Comparison of ENCODE assay signal across 24 cellular contexts in genomic region chr7:103597606-103598005, GRCh38.
DNase-seq lines count a peak whose midpoint lies in the region; ATAC-seq, FAIRE-seq and TF ChIP-seq lines count a peak whose summit lies in the region.
"Had no signal": no experiment of that assay in that cellular context is flagged by ENCODE, and none has a peak within 500 bp of the region (broad histone marks: within the 10 kb centered on the region; RNA-seq: fewer than 3 reads in every experiment).

No MANE protein-coding gene starts in this region.

- no peak overlapping the region for H3K23ac ChIP-seq in IMR-90 (ENCODE audit: low read depth, low read length)

- no peak overlapping the region for H2BK120ac ChIP-seq in IMR-90 (ENCODE audit: low read depth, low read length)

- no peak overlapping the region for H2AK9ac ChIP-seq in IMR-90 (replicated peaks; ENCODE audit: low read depth, low read length, poor library complexity)

- CTCF ChIA-PET in IMR-90 (lab: Yijun Ruan, JAX) (no interaction called here), endothelial cell of umbilical vein (lab: Charles Lee) (interaction anchor here (1.2 kb wide), 1 partner anchor 11 kb away, joined by 3 read pairs; no protein-coding TSS in a partner anchor)
- CTCF ChIA-PET in CD4-positive, alpha-beta T cell (lab: Charles Lee), result no interaction called here

- dilution Hi-C loops in IMR-90 (cut with HindIII; ENCODE audit: low sequenced_read_pairs, unreplicated experiment) (no loop called here), endothelial cell of umbilical vein (cut with MboI; ENCODE audit: extremely low pct_ligation_motif_present, low sequenced_read_pairs) (no loop called here)

- no peaks in the 10 kb centered on the region for H3K9me3 ChIP-seq in IMR-90 (ENCODE audit: control insufficient read depth, insufficient read depth, low read length)
- no peaks in the 10 kb centered on the region for H3K9me3 ChIP-seq in endothelial cell of umbilical vein (replicated peaks; ENCODE audit: control insufficient read depth, insufficient read depth, low read length)
- no peaks in the 10 kb centered on the region for H3K9me3 ChIP-seq in CD4-positive, alpha-beta T cell (ENCODE audit: control insufficient read depth, low read length)
- H3K9me3 ChIP-seq: BE2C; BLaER1 treated with 17β-estradiol and CSF1 and Interleukin-3, amounts not matched to agents 10 nM and 100 nM had no signal

- no peak overlapping the region for H3K4me3 Mint-ChIP-seq in CD4-positive, alpha-beta T cell
- H3K4me3 Mint-ChIP-seq: CD14-positive monocyte; CD4-positive, alpha-beta memory T cell had no signal

- no peaks in the 10 kb centered on the region for H3K36me3 ChIP-seq in IMR-90 (ENCODE audit: control insufficient read depth, insufficient read depth, low read length)
- no peaks in the 10 kb centered on the region for H3K36me3 ChIP-seq in endothelial cell of umbilical vein (ENCODE audit: control insufficient read depth in 2 of 2, extremely low read depth in 1 of 2, insufficient read depth in 2 of 2, low read length in 2 of 2)
- H3K36me3 ChIP-seq: BLaER1 treated with 17β-estradiol and CSF1 and Interleukin-3, amounts not matched to agents 10 nM and 100 nM had no signal

- intact Hi-C loops in IMR-90 (cut with micrococcal nuclease) (no loop called here), endothelial cell of umbilical vein (cut with micrococcal nuclease) (no loop called here)
- intact Hi-C loops in CD4-positive, alpha-beta T cell (cut with DNase I, micrococcal nuclease), result no loop called here

- no peak overlapping the region for H2BK20ac ChIP-seq in IMR-90 (ENCODE audit: low read depth, low read length)

- H3K4me1 ChIP-seq in IMR-90 (ENCODE audit: control insufficient read depth, insufficient read depth, low read length) (peaks cover 2% of the 10 kb centered on the region; the same call in 1 of the 2 replicates), endothelial cell of umbilical vein (ENCODE audit: control insufficient read depth, extremely low read depth, insufficient read depth, low read length) (peaks cover 16% of the 10 kb centered on the region)
- H3K4me1 ChIP-seq: BLaER1 treated with 17β-estradiol and CSF1 and Interleukin-3, amounts not matched to agents 10 nM and 100 nM had no signal

- POLR2A ChIA-PET in IMR-90 (lab: Charles Lee; ENCODE audit: unreplicated experiment), result no interaction called here
- POLR2A ChIA-PET in endothelial cell of umbilical vein (lab: Charles Lee), result no interaction called here
- POLR2A ChIA-PET in CD4-positive, alpha-beta T cell (lab: Charles Lee), result no interaction called here

- H4K5ac ChIP-seq in IMR-90 (ENCODE audit: low read depth, low read length), result no peak overlapping the region

- H2BK5ac ChIP-seq in IMR-90 (ENCODE audit: low read depth, low read length, poor library complexity, severe bottlenecking), result no peak overlapping the region

- FAIRE-seq in endothelial cell of umbilical vein (lab: Jason Lieb, UNC), result peak; percentile 38
- FAIRE-seq: A204.1, GM12878, GM19239, H1 had no signal

- ATAC-seq in IMR-90 (ENCODE audit: low read depth), result no peak
- no peak for ATAC-seq in CD4-positive, alpha-beta T cell (ENCODE audit: poor library complexity)
- ATAC-seq: GM12878, HCT116 had no signal

- H3K56ac ChIP-seq in IMR-90 (ENCODE audit: extremely low read depth, insufficient read depth, low read length), result no peak overlapping the region

- DNase-seq in G401 (ENCODE audit: low spot score) (peak; percentile 32), IMR-90 (no peak), endothelial cell of umbilical vein (ENCODE audit: low read depth, low spot score) (peak; percentile 43), retinal pigment epithelial cell (ENCODE audit: low read depth) (peak; percentile 14), DMS79 (lab: John Stamatoyannopoulos, UW) (no peak), HCEC 1CT (no peak)
- DNase-seq in CD4-positive, alpha-beta T cell, result no peak
- DNase-seq: AML-193; BE2C; Calu3; CD4-positive, alpha-beta memory T cell; COR-L47; DMS53; DND-41; GDM1; H7 had no signal

- H3K4me2 ChIP-seq in IMR-90 (ENCODE audit: low read depth, low read length) (no peak overlapping the region), endothelial cell of umbilical vein (ENCODE audit: insufficient read depth, low read length) (peak overlapping the region; percentile 31)
- H3K4me2 ChIP-seq: BLaER1 treated with 17β-estradiol and CSF1 and Interleukin-3, amounts not matched to agents 10 nM and 100 nM had no signal

- no peaks in the 10 kb centered on the region for H3K9me3 Mint-ChIP-seq in CD4-positive, alpha-beta T cell
- H3K9me3 Mint-ChIP-seq: CD4-positive, alpha-beta memory T cell had no signal

- no peaks in the 10 kb centered on the region for H3K27me3 ChIP-seq in IMR-90 (ENCODE audit: control insufficient read depth, insufficient read depth, low read length)
- H3K27me3 ChIP-seq in endothelial cell of umbilical vein (ENCODE audit: control insufficient read depth in 2 of 2, insufficient read depth in 2 of 2, low read length in 2 of 2), result peaks cover 0 to 3% of the 10 kb centered on the region in 2 experiments
- H3K27me3 ChIP-seq in CD4-positive, alpha-beta T cell (ENCODE audit: control insufficient read depth, insufficient read depth, low read length), result peaks cover 4% of the 10 kb centered on the region
- H3K27me3 ChIP-seq: BE2C; BLaER1 treated with 17β-estradiol and CSF1 and Interleukin-3, amounts not matched to agents 10 nM and 100 nM had no signal

- in situ Hi-C loops in G401 (cut with HindIII; ENCODE audit: low sequenced_read_pairs) (no loop called here), IMR-90 (cut with MboI; ENCODE audit: low sequenced_read_pairs) (no loop called here)

- no peak overlapping the region for H2AFZ ChIP-seq in IMR-90 (replicated peaks; ENCODE audit: low read length, poor library complexity)
- peak overlapping the region; percentile 54 for H2AFZ ChIP-seq in endothelial cell of umbilical vein (ENCODE audit: low read depth, low read length)

- H3K14ac ChIP-seq in IMR-90 (replicated peaks; ENCODE audit: low read depth, low read length), result no peak overlapping the region

- H3K79me2 ChIP-seq in endothelial cell of umbilical vein (ENCODE audit: control insufficient read depth, insufficient read depth, low read length), result no peaks in the 10 kb centered on the region

- TF ChIP-seq POLR2A in IMR-90 (IDR thresholded peaks at IDR 0.05; ENCODE audit: low read depth, low read length) (no peak), endothelial cell of umbilical vein (IDR thresholded peaks at IDR 0.05; ENCODE audit: low read depth, low read length) (no peak)

- no peak overlapping the region for H4K8ac ChIP-seq in IMR-90 (ENCODE audit: low read depth in 2 of 2, low read length in 2 of 2)

- no CpG with 5 or more reads among the region's 2 CpGs for WGBS in IMR-90 (ENCODE audit: extremely low coverage in 2 of 2, insufficient read length in 1 of 2), 2 experiments

- no peak overlapping the region for H3K4ac ChIP-seq in IMR-90 (ENCODE audit: low read depth, low read length)

- no peaks in the 10 kb centered on the region for H4K20me1 ChIP-seq in IMR-90 (ENCODE audit: insufficient read depth, low read length)
- no peaks in the 10 kb centered on the region for H4K20me1 ChIP-seq in endothelial cell of umbilical vein (replicated peaks; ENCODE audit: control insufficient read depth, extremely low read depth, insufficient read depth, low read length)
- H4K20me1 ChIP-seq: BLaER1 treated with 17β-estradiol and CSF1 and Interleukin-3, amounts not matched to agents 10 nM and 100 nM had no signal

- H3K18ac ChIP-seq in IMR-90 (ENCODE audit: low read depth, low read length), result no peak overlapping the region

- H3K9me1 ChIP-seq in IMR-90 (ENCODE audit: insufficient read depth, low read length) (no peaks in the 10 kb centered on the region), endothelial cell of umbilical vein (replicated peaks; ENCODE audit: control insufficient read depth, extremely low read depth, insufficient read depth, low read length) (no peaks in the 10 kb centered on the region)

- H3K27ac ChIP-seq in IMR-90 (ENCODE audit: insufficient read depth, low read length), result no peak overlapping the region
- peak overlapping the region; percentile 18 for H3K27ac ChIP-seq in endothelial cell of umbilical vein (ENCODE audit: insufficient read depth, low read depth, low read length)
- H3K27ac ChIP-seq in CD4-positive, alpha-beta T cell (ENCODE audit: low read depth, low read length), result no peak overlapping the region
- H3K27ac ChIP-seq: 22Rv1; BLaER1 treated with 17β-estradiol and CSF1 and Interleukin-3, amounts not matched to agents 10 nM and 100 nM had no signal

- H4K91ac ChIP-seq in IMR-90 (ENCODE audit: insufficient read depth, low read depth, low read length), result no peak overlapping the region

- no peak overlapping the region for H3K9ac ChIP-seq in IMR-90 (ENCODE audit: low read depth, low read length)
- no peak overlapping the region for H3K9ac ChIP-seq in endothelial cell of umbilical vein (replicated peaks; ENCODE audit: extremely low read depth, insufficient read depth, low read length)
- H3K9ac ChIP-seq: BLaER1 treated with 17β-estradiol and CSF1 and Interleukin-3, amounts not matched to agents 10 nM and 100 nM had no signal

- TF ChIP-seq CTCF in IMR-90 (conservative IDR thresholded peaks at IDR 0.05; ENCODE audit: low read depth, low read length) (no peak), endothelial cell of umbilical vein (IDR thresholded peaks at IDR 0.05; ENCODE audit: extremely low read depth in 1 of 2, insufficient read depth in 1 of 2, low read depth in 1 of 2, low read length in 2 of 2) (no peak), retinal pigment epithelial cell (conservative IDR thresholded peaks at IDR 0.05; ENCODE audit: low read depth, low read length) (no peak)
- TF ChIP-seq CTCF in CD4-positive, alpha-beta T cell (IDR thresholded peaks at IDR 0.05), result no peak

- TF ChIP-seq RAD21 in IMR-90 (IDR thresholded peaks at IDR 0.05; ENCODE audit: low read length), result no peak

- H2AK5ac ChIP-seq in IMR-90 (ENCODE audit: low read depth, low read length), result no peak overlapping the region

- no peaks in the 10 kb centered on the region for H3K4me1 Mint-ChIP-seq in CD4-positive, alpha-beta T cell (ENCODE audit: low read depth)
- H3K4me1 Mint-ChIP-seq: CD14-positive monocyte; CD4-positive, alpha-beta memory T cell had no signal

- no peaks in the 10 kb centered on the region for H3K79me1 ChIP-seq in IMR-90 (ENCODE audit: low read depth in 1 of 2, low read length in 2 of 2)

- BruUV-seq in IMR-90 (replicated peaks; lab: Mats Ljungman, UMichigan) (no TSS peak), endothelial cell of umbilical vein (replicated peaks; lab: Mats Ljungman, UMichigan) (no TSS peak)

- no peak overlapping the region for H3K27ac Mint-ChIP-seq in CD4-positive, alpha-beta T cell
- H3K27ac Mint-ChIP-seq: CD14-positive monocyte; CD4-positive, alpha-beta memory T cell had no signal

- 0 out of 3 replicates have a peak overlapping the region, but pooled peaks have one; percentile 56 for H2BK15ac ChIP-seq in IMR-90 (ENCODE audit: low read depth, low read length)

- peaks cover 30% of the 10 kb centered on the region for H3K27me3 Mint-ChIP-seq in CD4-positive, alpha-beta T cell

- no peak overlapping the region for H3K4me3 ChIP-seq in IMR-90 (ENCODE audit: insufficient read depth, low read depth, low read length)
- H3K4me3 ChIP-seq in endothelial cell of umbilical vein (replicated peaks in 1 of 3; ENCODE audit: insufficient read depth in 1 of 3, low read depth in 1 of 3, low read length in 3 of 3), result no peak overlapping the region
- no peak overlapping the region for H3K4me3 ChIP-seq in retinal pigment epithelial cell (ENCODE audit: low read length)
- H3K4me3 ChIP-seq: BLaER1 treated with 17β-estradiol and CSF1 and Interleukin-3, amounts not matched to agents 10 nM and 100 nM; GM12878 had no signal

- no peaks in the 10 kb centered on the region for H3K36me3 Mint-ChIP-seq in CD4-positive, alpha-beta T cell (ENCODE audit: low read depth)
- H3K36me3 Mint-ChIP-seq: CD14-positive monocyte; CD4-positive, alpha-beta memory T cell had no signal

Comparison
In these comparisons a context has a peak if more than half of its experiments do, and no peak if none do; other contexts are left out.
1. DNase-seq: peak in G401 (single experiment), endothelial cell of umbilical vein (single experiment) and retinal pigment epithelial cell (single experiment); none in IMR-90 (single experiment), DMS79 (single experiment), CD4-positive, alpha-beta T cell (0 of 10) and HCEC 1CT (single experiment).